ENCODE assay signal across 8 cellular contexts in the genomic region with DNA sequence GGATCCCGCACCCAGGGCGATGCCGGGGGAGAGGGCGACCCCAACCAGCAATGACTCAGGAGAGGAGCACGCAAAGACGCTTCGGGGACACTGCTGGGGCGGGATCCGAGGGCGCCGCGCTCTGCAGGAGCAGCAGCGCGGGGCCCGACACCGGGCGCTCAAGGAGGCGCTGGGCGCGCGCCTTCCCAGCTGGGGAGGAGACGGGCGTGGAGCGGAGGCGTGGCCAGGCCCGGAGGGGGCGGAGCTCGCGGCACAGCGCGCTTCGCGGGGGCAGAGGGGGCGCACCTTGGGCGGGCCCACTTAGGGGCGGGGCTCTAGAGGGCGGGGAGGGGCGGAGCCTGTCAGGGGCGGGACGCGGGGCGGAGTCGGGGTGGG. TPM values are rescaled to one million over a fixed set of nuclear protein-coding genes. Genes with fewer than 3 reads are reported as not detected.
DNase-seq lines count a peak whose midpoint lies in the region; ATAC-seq and TF ChIP-seq lines count a peak whose summit lies in the region.

No MANE protein-coding gene starts in this region.

- H3K4me3 ChIP-seq in GM12865 (ENCODE audit: low read depth, low read length) (peak overlapping the region; percentile 70), ascending aorta (peak overlapping the region; percentile 60 to 85), right cardiac atrium (ENCODE audit: low read length) (peak overlapping the region; percentile 66), psoas muscle (peak overlapping the region; percentile 92), upper lobe of right lung (peak overlapping the region; percentile 71)

- ATAC-seq in HG02642 (IDR thresholded peaks at IDR 0.05; ENCODE audit: poor library complexity, unreplicated experiment) = peak; percentile 76
- ATAC-seq in right cardiac atrium = peak; percentile 92 to 96
- ATAC-seq in psoas muscle = peak; percentile 92 to 96 (median 94)
- peak; percentile 95 for ATAC-seq in upper lobe of right lung

- H3K27ac ChIP-seq in ascending aorta (peak overlapping the region; percentile 73 to 82), right cardiac atrium (ENCODE audit: low read length) (peak overlapping the region; percentile 93), psoas muscle (peak overlapping the region; percentile 92), upper lobe of right lung (peak overlapping the region; percentile 95)

- peaks cover 5 to 12% of the 10 kb centered on the region in 2 donors for H3K4me1 ChIP-seq in ascending aorta
- peaks cover 9% of the 10 kb centered on the region for H3K4me1 ChIP-seq in right cardiac atrium (ENCODE audit: control insufficient read depth, insufficient read depth, low read length)
- H3K4me1 ChIP-seq in psoas muscle = peaks cover 13% of the 10 kb centered on the region
- H3K4me1 ChIP-seq in upper lobe of right lung = peaks cover 13% of the 10 kb centered on the region

- H3K9me3 ChIP-seq in ascending aorta (peaks cover 16 to 27% of the 10 kb centered on the region in 2 donors), right cardiac atrium (ENCODE audit: control insufficient read depth, low read length) (no peaks in the 10 kb centered on the region), psoas muscle (peaks cover 8% of the 10 kb centered on the region), upper lobe of right lung (peaks cover 7% of the 10 kb centered on the region)

- WGBS in right cardiac atrium = under 1% methylated on average over 43 of the region's 43 CpGs
- WGBS in psoas muscle, 3 donors = 0 to 3% (median 1%) methylated on average over 16 to 42 of the region's 43 CpGs

- no peaks in the 10 kb centered on the region for H3K27me3 ChIP-seq in ascending aorta
- H3K27me3 ChIP-seq in right cardiac atrium (ENCODE audit: control insufficient read depth, insufficient read depth) = no peaks in the 10 kb centered on the region
- no peaks in the 10 kb centered on the region for H3K27me3 ChIP-seq in psoas muscle (ENCODE audit: insufficient read depth in 3 of 3, low read length in 2 of 3)
- H3K27me3 ChIP-seq in upper lobe of right lung = no peaks in the 10 kb centered on the region

- TF ChIP-seq CTCF in GM12865 (IDR thresholded peaks at IDR 0.05; ENCODE audit: insufficient read depth, low read depth, low read length, missing control alignments) = no peak
- no peak for TF ChIP-seq CTCF in ascending aorta (IDR thresholded peaks at IDR 0.05)
- TF ChIP-seq CTCF in psoas muscle (IDR thresholded peaks at IDR 0.05) = no peak
- TF ChIP-seq CTCF in upper lobe of right lung (IDR thresholded peaks at IDR 0.05) = no peak

- DNase-seq in GM12865 (ENCODE audit: low read depth) (peak; percentile 95), NCI-H1105 (lab: John Stamatoyannopoulos, UW) (peak; percentile 60), T-helper 22 cell (ENCODE audit: low read depth) (peak; percentile 85), ascending aorta (ENCODE audit: low spot score in 2 of 2) (peak; percentile 51 to 93), right cardiac atrium (peak; percentile 93 to 98 (median 96)), psoas muscle (peak; percentile 91 to 97), upper lobe of right lung (peak; percentile 96)

- intact Hi-C loops in ascending aorta (cut with DNase I) = loop anchor here (1.0 to 10.0 kb wide), 2 partner anchors 56 to 317 kb away; a partner anchor contains a TSS
- intact Hi-C loops in right cardiac atrium (cut with DNase I) = loop anchor here in 3 of 4 donors (5.0 kb wide), 2 partner anchors 35 to 55 kb away; a partner anchor contains a TSS
- intact Hi-C loops in psoas muscle (cut with DNase I) = loop anchor here (5.0 kb wide), 2 partner anchors 55 to 480 kb away; a partner anchor contains a TSS
- intact Hi-C loops in upper lobe of right lung (cut with DNase I) = no loop called here

- H3K36me3 ChIP-seq in ascending aorta (peaks cover 0 to 13% of the 10 kb centered on the region in 2 donors), psoas muscle (ENCODE audit: insufficient read depth in 1 of 2, low read depth in 1 of 2) (peaks cover 0 to 14% of the 10 kb centered on the region in 2 donors), upper lobe of right lung (peaks cover 14% of the 10 kb centered on the region)

RNA-seq across cellular contexts. Expression of a gene that starts 0.4 kb away (rescaled TPM):
- 69.2 TPM for total RNA-seq in ascending aorta
- 10 to 100 TPM; 74.4 to 87.8 (median 84.1) TPM for total RNA-seq in right cardiac atrium
- 53.3 TPM for polyA plus RNA-seq in right cardiac atrium
- total RNA-seq in psoas muscle = 10 to 100 TPM; 50.2 to 78.7 (median 65.6) TPM
- 10 to 100 TPM; 38.6 to 86.6 (median 58.7) TPM for polyA plus RNA-seq in psoas muscle
- total RNA-seq in upper lobe of right lung = 85.0 TPM

RNA-seq across cellular contexts. Expression of a gene that starts 15.9 kb away (rescaled TPM):
- total RNA-seq in ascending aorta (58.1 TPM), right cardiac atrium (10 to 100 TPM; 57.0 to 69.8 (median 64.7) TPM), psoas muscle (10 to 100 TPM; 64.9 to 93.8 (median 81.7) TPM), upper lobe of right lung (78.8 TPM)
- polyA plus RNA-seq in right cardiac atrium (39.6 TPM), psoas muscle (10 to 100 TPM; 39.0 to 72.8 (median 55.3) TPM)

RNA-seq across cellular contexts. Expression of a gene that starts 56.0 kb away (rescaled TPM):
- 468 TPM for total RNA-seq in ascending aorta
- 100 to 1,000 TPM; 192 to 206 (median 197) TPM for total RNA-seq in right cardiac atrium
- 172 TPM for polyA plus RNA-seq in right cardiac atrium
- 10 to 100 TPM; 49.6 to 72.1 (median 66.5) TPM for total RNA-seq in psoas muscle
- 100 to 1,000 TPM in 1 of 3 donors, 10 to 100 TPM in 2; 57.1 to 108 (median 69.3) TPM for polyA plus RNA-seq in psoas muscle
- 244 TPM for total RNA-seq in upper lobe of right lung

Comparison
In these comparisons a context has a peak if more than half of its experiments do, and no peak if none do; other contexts are left out.
1. Peak in every context shown above with its lines: DNase-seq, ATAC-seq, H3K4me3 ChIP-seq and H3K27ac ChIP-seq.